Comparison of ENCODE assay signal across 12 cellular contexts in the genomic region with DNA sequence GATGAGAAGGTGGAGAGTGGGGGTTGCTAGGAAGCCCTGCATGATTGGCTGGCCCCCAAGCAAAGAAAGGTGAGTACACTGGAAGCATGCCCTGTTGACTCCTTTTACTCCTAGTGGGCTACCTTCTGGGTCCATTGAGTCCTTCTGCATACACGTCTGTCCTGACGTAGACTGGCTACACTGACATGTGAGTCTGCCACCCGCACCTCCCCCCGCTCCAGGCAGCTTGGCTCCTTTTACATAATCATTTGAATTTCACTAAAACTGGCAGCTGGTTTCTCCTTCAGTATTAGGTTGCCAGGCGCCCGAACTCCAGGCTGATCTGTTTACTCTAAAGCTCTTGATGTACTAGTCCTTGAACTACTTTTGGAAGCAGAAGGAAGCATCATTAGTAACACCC. TPM values are rescaled to one million over a fixed set of nuclear protein-coding genes. Genes with fewer than 3 reads are reported as not detected.
DNase-seq lines count a peak whose midpoint lies in the region; ATAC-seq, FAIRE-seq and TF ChIP-seq lines count a peak whose summit lies in the region.
"Had no signal": no experiment of that assay in that cellular context is flagged by ENCODE, and none has a peak within 500 bp of the region (broad histone marks: within the 10 kb centered on the region; RNA-seq: fewer than 3 reads in every experiment).

No MANE protein-coding gene starts in this region.

- H3K9me3 Mint-ChIP-seq in astrocyte (ENCODE audit: unreplicated experiment): no peaks in the 10 kb centered on the region
- H3K9me3 Mint-ChIP-seq: activated naive CD4-positive, alpha-beta T cell treated with anti-CD3 and anti-CD28 coated beads, Interleukin-2, amount 10 ng/mL, durations not matched to agents 7 days and 5 days had no signal

- ATAC-seq in HCT116: no peak
- ATAC-seq in GM19455 (IDR thresholded peaks at IDR 0.05; ENCODE audit: unreplicated experiment): no peak
- no peak for ATAC-seq in HG03354 (IDR thresholded peaks at IDR 0.05; ENCODE audit: poor library complexity, severe bottlenecking, unreplicated experiment)
- no peak for ATAC-seq in HG03097 (IDR thresholded peaks at IDR 0.05; ENCODE audit: low FRiP score, unreplicated experiment)

- no peak for TF ChIP-seq CTCF in HCT116 (IDR thresholded peaks at IDR 0.05 in 2 of 3, conservative IDR thresholded peaks at IDR 0.05 in 1 of 3; ENCODE audit: borderline replicate concordance in 1 of 3, insufficient read depth in 1 of 3, low read depth in 2 of 3, low read length in 2 of 3)
- TF ChIP-seq CTCF in astrocyte (IDR thresholded peaks at IDR 0.05; ENCODE audit: insufficient read depth, low read depth, low read length): no peak

- TF ChIP-seq POLR2A in HCT116 (IDR thresholded peaks at IDR 0.05; ENCODE audit: borderline replicate concordance, extremely low read depth, insufficient read depth, insufficient read length): no peak

- H3K9me3 ChIP-seq in HCT116 (ENCODE audit: control insufficient read depth in 1 of 2, insufficient read depth in 1 of 2, low read depth in 1 of 2, low read length in 2 of 2) (no peaks in the 10 kb centered on the region), astrocyte (ENCODE audit: insufficient read depth, low read depth, low read length) (no peaks in the 10 kb centered on the region)

- H3K79me2 ChIP-seq in HCT116 (ENCODE audit: insufficient read depth, low read length) (peaks cover 63% of the 10 kb centered on the region), astrocyte (ENCODE audit: insufficient read depth, low read length) (peaks cover 39% of the 10 kb centered on the region)

- DNase-seq in HCT116 (ENCODE audit: low read depth, low spot score) (no peak), astrocyte (ENCODE audit: low read depth) (no peak), middle frontal gyrus (ENCODE audit: extremely low spot score, low spot score) (peak; percentile 71)
- DNase-seq: activated CD4-positive, alpha-beta T cell treated with anti-CD3 and anti-CD28 coated beads, Interleukin-2, amount 50 U/mL, for 4 hours; activated naive CD4-positive, alpha-beta T cell treated with anti-CD3 and anti-CD28 coated beads, Interleukin-2, amount 10 ng/mL, durations not matched to agents 7 days and 5 days; foreskin fibroblast; NCI-H1417 treated with DMSO at 0.1 percent for 48 hours; stimulated activated naive CD4-positive, alpha-beta T cell; T-helper 1 cell had no signal

- H4K20me1 ChIP-seq in HCT116 (ENCODE audit: insufficient read depth) (peaks cover 4% of the 10 kb centered on the region; the same call in 1 of the 2 replicates), astrocyte (ENCODE audit: insufficient read depth, low read length) (peaks cover 5% of the 10 kb centered on the region)

- peaks cover 37 to 42% of the 10 kb centered on the region in 2 experiments for H3K36me3 ChIP-seq in HCT116 (ENCODE audit: control insufficient read depth in 1 of 2, insufficient read depth in 2 of 2, low read length in 2 of 2)
- H3K36me3 ChIP-seq in astrocyte (ENCODE audit: insufficient read depth, low read length): peaks cover 26% of the 10 kb centered on the region

- no peak overlapping the region for H3K27ac Mint-ChIP-seq in astrocyte (ENCODE audit: unreplicated experiment)
- H3K27ac Mint-ChIP-seq: activated naive CD4-positive, alpha-beta T cell treated with anti-CD3 and anti-CD28 coated beads, Interleukin-2, amount 10 ng/mL, durations not matched to agents 7 days and 5 days had no signal

- H3K4me3 ChIP-seq in HCT116 (replicated peaks in 1 of 2; ENCODE audit: low read depth in 1 of 2, low read length in 2 of 2) (no peak overlapping the region), astrocyte (ENCODE audit: insufficient read depth, low read depth, low read length) (no peak overlapping the region)

- CTCF ChIA-PET in HCT116 (lab: Charles Lee): no interaction called here

- H3K36me3 Mint-ChIP-seq in astrocyte (ENCODE audit: low read depth, unreplicated experiment): peaks cover 14% of the 10 kb centered on the region

- peak overlapping the region; percentile 58 for H3K4me3 Mint-ChIP-seq in astrocyte (ENCODE audit: unreplicated experiment)
- H3K4me3 Mint-ChIP-seq: activated naive CD4-positive, alpha-beta T cell treated with anti-CD3 and anti-CD28 coated beads, Interleukin-2, amount 10 ng/mL, durations not matched to agents 7 days and 5 days had no signal

- H3K27me3 Mint-ChIP-seq in astrocyte (ENCODE audit: low read depth, unreplicated experiment): no peaks in the 10 kb centered on the region
- H3K27me3 Mint-ChIP-seq: activated naive CD4-positive, alpha-beta T cell treated with anti-CD3 and anti-CD28 coated beads, Interleukin-2, amount 10 ng/mL, durations not matched to agents 7 days and 5 days had no signal

- H2AFZ ChIP-seq in HCT116 (ENCODE audit: low read depth, low read length, poor library complexity, severe bottlenecking) (no peak overlapping the region), astrocyte (ENCODE audit: low read depth, low read length) (no peak overlapping the region)

- no peak for FAIRE-seq in astrocyte (lab: Jason Lieb, UNC)

- H3K27me3 ChIP-seq in HCT116 (ENCODE audit: insufficient read depth, low read length): no peaks in the 10 kb centered on the region
- H3K27me3 ChIP-seq in astrocyte (ENCODE audit: insufficient read depth, low read length): no peaks in the 10 kb centered on the region

- H3K4me1 ChIP-seq in HCT116 (ENCODE audit: control insufficient read depth in 1 of 2, insufficient read depth in 2 of 2, low read length in 2 of 2) (no peaks in the 10 kb centered on the region), astrocyte (ENCODE audit: insufficient read depth, low read length) (no peaks in the 10 kb centered on the region)

- RAD21 ChIA-PET in HCT116 (lab: Charles Lee; ENCODE audit: low non-redundant PET in 1 of 2, low total read pairs in 2 of 2, uncharacterized antibody in 2 of 2, unreplicated experiment in 2 of 2): no interaction called here

- TSS peak; percentile 1 for BruUV-seq in HCT116 (replicated peaks; lab: Mats Ljungman, UMichigan)

- TF ChIP-seq RAD21 in HCT116 (IDR thresholded peaks at IDR 0.05; ENCODE audit: low read depth): no peak

- intact Hi-C loops in HCT116 (cut with micrococcal nuclease): no loop called here

- H3K4me2 ChIP-seq in HCT116 (ENCODE audit: low read length) (no peak overlapping the region), astrocyte (ENCODE audit: low read length) (no peak overlapping the region)

- POLR2A ChIA-PET in HCT116 (lab: Charles Lee): no interaction called here

- H3K9me2 ChIP-seq in HCT116 (ENCODE audit: insufficient read depth): no peaks in the 10 kb centered on the region

- H3K9ac ChIP-seq in HCT116 (ENCODE audit: low read length): no peak overlapping the region
- no peak overlapping the region for H3K9ac ChIP-seq in astrocyte (ENCODE audit: low read length)

- H3K4me1 Mint-ChIP-seq in astrocyte (ENCODE audit: low read depth, unreplicated experiment): peaks cover 7% of the 10 kb centered on the region

- H3K27ac ChIP-seq in HCT116 (ENCODE audit: low read depth, low read length) (no peak overlapping the region), astrocyte (ENCODE audit: low read depth, low read length) (no peak overlapping the region)

TF ChIP-seq in HCT116, 20 proteins besides CTCF, POLR2A, EP300 and RAD21:
- TF ChIP-seq CBX3 (IDR thresholded peaks at IDR 0.05; ENCODE audit: low read depth) (no peak), EGR1 (IDR thresholded peaks at IDR 0.05; ENCODE audit: low read depth) (no peak), SRF (IDR thresholded peaks at IDR 0.05; ENCODE audit: low read depth) (no peak), SP1 (IDR thresholded peaks at IDR 0.05; ENCODE audit: low read depth) (no peak)
- TF ChIP-seq, protein P1, sequence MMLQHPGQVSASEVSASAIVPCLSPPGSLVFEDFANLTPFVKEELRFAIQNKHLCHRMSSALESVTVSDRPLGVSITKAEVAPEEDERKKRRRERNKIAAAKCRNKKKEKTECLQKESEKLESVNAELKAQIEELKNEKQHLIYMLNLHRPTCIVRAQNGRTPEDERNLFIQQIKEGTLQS (IDR thresholded peaks at IDR 0.05): no peak

RNA-seq across cellular contexts. Expression of a gene that starts 8.7 kb away (rescaled TPM):
- total RNA-seq in HCT116 (2021; ENCODE audit: unreplicated experiment) (96.9 TPM), astrocyte (63.7 and 65.0 TPM in 2 replicates)
- 84.8 and 106 TPM in 2 replicates for polyA plus RNA-seq in HCT116 (2012)

RNA-seq across cellular contexts. Expression of a gene that starts 19.0 kb away (rescaled TPM):
- total RNA-seq in HCT116 (2021; ENCODE audit: unreplicated experiment) (59.9 TPM), astrocyte (47.1 and 52.9 TPM in 2 replicates)
- 32.0 and 39.6 TPM in 2 replicates for polyA plus RNA-seq in HCT116 (2012)

RNA-seq across cellular contexts. Expression of a gene that starts 20.0 kb away (rescaled TPM):
- total RNA-seq in HCT116 (2021; ENCODE audit: unreplicated experiment): 0.22 TPM
- polyA plus RNA-seq in HCT116 (2012): 0.30 and 0.31 TPM in 2 replicates
- total RNA-seq in astrocyte: 4.8 and 6.3 TPM in 2 replicates

RNA-seq across cellular contexts. Expression of a gene that starts 29.7 kb away (rescaled TPM):
- 1.5 TPM for total RNA-seq in HCT116 (2021; ENCODE audit: unreplicated experiment)
- 1.4 and 2.1 TPM in 2 replicates for polyA plus RNA-seq in HCT116 (2012)
- total RNA-seq in astrocyte: 7.9 and 9.6 TPM in 2 replicates

RNA-seq across cellular contexts. Expression of a gene that starts 33.5 kb away (rescaled TPM):
- total RNA-seq in HCT116 (2021; ENCODE audit: unreplicated experiment) (109 TPM), astrocyte (99.9 and 100 TPM in 2 replicates)
- 90.6 and 98.7 TPM in 2 replicates for polyA plus RNA-seq in HCT116 (2012)
